ENCODE assay signal across 8 cellular contexts in genomic region chr3:20340324-20340928, GRCh38.
A peak's percentile ranks its signal among the peaks of the same experiment; 100 is the strongest.
DNase-seq lines count a peak whose midpoint lies in the region; ATAC-seq and TF ChIP-seq lines count a peak whose summit lies in the region.

No MANE protein-coding gene starts in this region.

- no peaks in the 10 kb centered on the region for H3K4me1 ChIP-seq in transverse colon

- in situ Hi-C loops in transverse colon (cut with MboI; ENCODE audit: low pct_ligation_motif_present in 1 of 4, low pct_unique_long_range_greater_than_20kb in 1 of 4, low sequenced_read_pairs in 3 of 4): no loop called here

- no peak overlapping the region for H3K4me3 Mint-ChIP-seq in activated T-helper 2 cell treated with anti-CD3 and anti-CD28 coated beads, Interferon-gamma antibody, Interleukin-2, Interleukin-4, amounts not matched to agents 10 μg/mL and 5 μg/mL and 100 μg/mL, durations not matched to agents 14 hours and 24 hours and 36 hours (ENCODE audit: low read depth)

- H3K9me3 ChIP-seq in transverse colon: no peaks in the 10 kb centered on the region

- DNase-seq in GDM1 (lab: John Stamatoyannopoulos, UW): peak; percentile 54
- peak; percentile 60 for DNase-seq in RPMI7951 (ENCODE audit: low read depth)
- DNase-seq in activated T-helper 2 cell treated with anti-CD3 and anti-CD28 coated beads, Interferon-gamma antibody, Interleukin-2, Interleukin-4, amounts not matched to agents 10 μg/mL and 5 μg/mL and 100 μg/mL, durations not matched to agents 14 hours and 24 hours and 36 hours (ENCODE audit: low spot score): peak; percentile 40
- DNase-seq in foreskin melanocyte: peak; percentile 64
- DNase-seq in omental fat pad (ENCODE audit: low spot score): peak; percentile 40
- DNase-seq in transverse colon: peak; percentile 51

- no peak overlapping the region for H3K27ac ChIP-seq in transverse colon

- TF ChIP-seq EP300 in Ishikawa (IDR thresholded peaks at IDR 0.05; ENCODE audit: borderline replicate concordance) (no peak), transverse colon (IDR thresholded peaks at IDR 0.05; ENCODE audit: low read depth) (no peak)

- 26 to 35% methylated on average over 5 to 6 of the region's 6 CpGs for WGBS in transverse colon (ENCODE audit: low coverage in 1 of 2), 2 donors

- H3K36me3 Mint-ChIP-seq in activated T-helper 2 cell treated with anti-CD3 and anti-CD28 coated beads, Interferon-gamma antibody, Interleukin-2, Interleukin-4, amounts not matched to agents 10 μg/mL and 5 μg/mL and 100 μg/mL, durations not matched to agents 14 hours and 24 hours and 36 hours (ENCODE audit: low read depth): no peaks in the 10 kb centered on the region

- intact Hi-C loops in activated T-helper 2 cell treated with anti-CD3 and anti-CD28 coated beads, Interferon-gamma antibody, Interleukin-2, Interleukin-4, amounts not matched to agents 10 μg/mL and 5 μg/mL and 100 μg/mL, durations not matched to agents 14 hours and 24 hours and 36 hours (cut with micrococcal nuclease): no loop called here
- intact Hi-C loops in transverse colon (cut with DNase I; ENCODE audit: low total_unique reads): no loop called here

- H3K27me3 ChIP-seq in transverse colon: no peaks in the 10 kb centered on the region

- no peaks in the 10 kb centered on the region for H3K4me1 Mint-ChIP-seq in activated T-helper 2 cell treated with anti-CD3 and anti-CD28 coated beads, Interferon-gamma antibody, Interleukin-2, Interleukin-4, amounts not matched to agents 10 μg/mL and 5 μg/mL and 100 μg/mL, durations not matched to agents 14 hours and 24 hours and 36 hours (ENCODE audit: low read depth)

- no peak overlapping the region for H3K4me3 ChIP-seq in transverse colon

- no peaks in the 10 kb centered on the region for H3K27me3 Mint-ChIP-seq in activated T-helper 2 cell treated with anti-CD3 and anti-CD28 coated beads, Interferon-gamma antibody, Interleukin-2, Interleukin-4, amounts not matched to agents 10 μg/mL and 5 μg/mL and 100 μg/mL, durations not matched to agents 14 hours and 24 hours and 36 hours (ENCODE audit: low read depth)

- peak; percentile 85 for TF ChIP-seq RAD21 in Ishikawa (IDR thresholded peaks at IDR 0.05; ENCODE audit: low read depth)

- H3K9me3 Mint-ChIP-seq in activated T-helper 2 cell treated with anti-CD3 and anti-CD28 coated beads, Interferon-gamma antibody, Interleukin-2, Interleukin-4, amounts not matched to agents 10 μg/mL and 5 μg/mL and 100 μg/mL, durations not matched to agents 14 hours and 24 hours and 36 hours: no peaks in the 10 kb centered on the region

- no peak for TF ChIP-seq POLR2A in transverse colon (IDR thresholded peaks at IDR 0.05)

- H3K36me3 ChIP-seq in transverse colon: no peaks in the 10 kb centered on the region

- H3K27ac Mint-ChIP-seq in activated T-helper 2 cell treated with anti-CD3 and anti-CD28 coated beads, Interferon-gamma antibody, Interleukin-2, Interleukin-4, amounts not matched to agents 10 μg/mL and 5 μg/mL and 100 μg/mL, durations not matched to agents 14 hours and 24 hours and 36 hours: no peak overlapping the region

- ATAC-seq in GM21737 (IDR thresholded peaks at IDR 0.05; ENCODE audit: unreplicated experiment): peak; percentile 79
- ATAC-seq in omental fat pad (ENCODE audit: low FRiP score): peak; percentile 54

- peak in 1 of 3 donors; percentile 41 for TF ChIP-seq CTCF in omental fat pad (IDR thresholded peaks at IDR 0.05)
- peak; percentile 67 to 87 (median 77) for TF ChIP-seq CTCF in transverse colon (IDR thresholded peaks at IDR 0.05)

TF ChIP-seq in Ishikawa, 13 proteins besides CTCF, POLR2A, EP300 and RAD21:
- TF ChIP-seq TEAD4 (IDR thresholded peaks at IDR 0.05) (no peak), CEBPB (IDR thresholded peaks at IDR 0.05) (no peak), ZBTB7A (IDR thresholded peaks at IDR 0.05; ENCODE audit: low read depth) (no peak), EGR1 (IDR thresholded peaks at IDR 0.05) (no peak), MAX (IDR thresholded peaks at IDR 0.05) (no peak), YY1 (IDR thresholded peaks at IDR 0.05; ENCODE audit: low read depth) (no peak), NFIC (IDR thresholded peaks at IDR 0.05) (no peak), REST (IDR thresholded peaks at IDR 0.05; ENCODE audit: low read depth) (no peak), CREB1 (IDR thresholded peaks at IDR 0.05; ENCODE audit: low read depth) (no peak), TCF12 (IDR thresholded peaks at IDR 0.05; ENCODE audit: low read depth) (no peak), USF1 (IDR thresholded peaks at IDR 0.05) (no peak), FOXM1 (IDR thresholded peaks at IDR 0.05; ENCODE audit: borderline replicate concordance, low read depth) (no peak)
